ENCODE assay signal across 1 cellular context in the genomic region with DNA sequence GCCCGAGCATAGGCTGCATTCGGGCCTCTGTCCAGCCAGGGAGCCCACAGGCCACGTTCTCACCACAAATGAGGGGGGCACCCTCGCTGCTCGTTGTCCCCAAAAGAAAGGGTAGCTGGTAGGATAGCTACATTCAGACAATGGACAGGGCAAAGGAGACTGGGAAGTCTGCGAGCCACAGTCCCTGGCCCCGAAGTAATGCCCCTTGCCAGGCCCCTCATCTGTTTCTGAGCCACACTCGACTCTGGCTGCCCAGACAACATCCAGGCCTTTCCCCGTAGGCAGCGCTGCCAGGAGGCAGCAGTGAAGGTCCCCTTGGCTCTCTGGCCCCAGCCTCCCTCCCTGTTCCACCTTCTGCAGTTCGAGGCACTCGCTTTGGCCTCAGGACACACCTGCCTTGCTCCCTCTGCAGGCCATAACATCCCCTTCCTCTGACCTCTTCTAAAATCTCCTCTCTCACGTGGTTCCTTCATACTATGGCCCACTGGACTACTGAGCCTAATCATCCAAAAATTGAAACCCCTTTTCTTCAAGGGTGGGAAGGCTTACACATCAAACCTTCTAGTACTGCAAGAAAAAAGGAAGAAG.
TF ChIP-seq lines count a peak whose summit lies in the region.

No MANE protein-coding gene starts in this region.

TF ChIP-seq in WTC11, 78 proteins besides CTCF, POLR2A, EP300 and RAD21:
- TF ChIP-seq FOXJ3 (CRISPR knock-in tag; IDR thresholded peaks at IDR 0.05; ENCODE audit: borderline replicate concordance) = no peak
- TF ChIP-seq ESRRA (CRISPR knock-in tag; IDR thresholded peaks at IDR 0.05; ENCODE audit: borderline replicate concordance) = no peak
- no peak for TF ChIP-seq MYBL2 (CRISPR knock-in tag; IDR thresholded peaks at IDR 0.05)
- no peak for TF ChIP-seq ZNF263 (CRISPR knock-in tag; IDR thresholded peaks at IDR 0.05; ENCODE audit: low read depth)
- TF ChIP-seq, protein P1, sequence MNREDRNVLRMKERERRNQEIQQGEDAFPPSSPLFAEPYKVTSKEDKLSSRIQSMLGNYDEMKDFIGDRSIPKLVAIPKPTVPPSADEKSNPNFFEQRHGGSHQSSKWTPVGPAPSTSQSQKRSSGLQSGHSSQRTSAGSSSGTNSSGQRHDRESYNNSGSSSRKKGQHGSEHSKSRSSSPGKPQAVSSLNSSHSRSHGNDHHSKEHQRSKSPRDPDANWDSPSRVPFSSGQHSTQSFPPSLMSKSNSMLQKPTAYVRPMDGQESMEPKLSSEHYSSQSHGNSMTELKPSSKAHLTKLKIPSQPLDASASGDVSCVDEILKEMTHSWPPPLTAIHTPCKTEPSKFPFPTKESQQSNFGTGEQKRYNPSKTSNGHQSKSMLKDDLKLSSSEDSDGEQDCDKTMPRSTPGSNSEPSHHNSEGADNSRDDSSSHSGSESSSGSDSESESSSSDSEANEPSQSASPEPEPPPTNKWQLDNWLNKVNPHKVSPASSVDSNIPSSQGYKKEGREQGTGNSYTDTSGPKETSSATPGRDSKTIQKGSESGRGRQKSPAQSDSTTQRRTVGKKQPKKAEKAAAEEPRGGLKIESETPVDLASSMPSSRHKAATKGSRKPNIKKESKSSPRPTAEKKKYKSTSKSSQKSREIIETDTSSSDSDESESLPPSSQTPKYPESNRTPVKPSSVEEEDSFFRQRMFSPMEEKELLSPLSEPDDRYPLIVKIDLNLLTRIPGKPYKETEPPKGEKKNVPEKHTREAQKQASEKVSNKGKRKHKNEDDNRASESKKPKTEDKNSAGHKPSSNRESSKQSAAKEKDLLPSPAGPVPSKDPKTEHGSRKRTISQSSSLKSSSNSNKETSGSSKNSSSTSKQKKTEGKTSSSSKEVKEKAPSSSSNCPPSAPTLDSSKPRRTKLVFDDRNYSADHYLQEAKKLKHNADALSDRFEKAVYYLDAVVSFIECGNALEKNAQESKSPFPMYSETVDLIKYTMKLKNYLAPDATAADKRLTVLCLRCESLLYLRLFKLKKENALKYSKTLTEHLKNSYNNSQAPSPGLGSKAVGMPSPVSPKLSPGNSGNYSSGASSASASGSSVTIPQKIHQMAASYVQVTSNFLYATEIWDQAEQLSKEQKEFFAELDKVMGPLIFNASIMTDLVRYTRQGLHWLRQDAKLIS (CRISPR knock-in tag; IDR thresholded peaks at IDR 0.05; ENCODE audit: borderline replicate concordance) = no peak
- TF ChIP-seq JUN (CRISPR knock-in tag; IDR thresholded peaks at IDR 0.05) = no peak
- TF ChIP-seq SMAD4 (CRISPR knock-in tag; IDR thresholded peaks at IDR 0.05) = no peak
- no peak for TF ChIP-seq ZNF671 (CRISPR knock-in tag; IDR thresholded peaks at IDR 0.05)
- no peak for TF ChIP-seq NFYB (CRISPR knock-in tag; conservative IDR thresholded peaks at IDR 0.05; ENCODE audit: low read depth)
- TF ChIP-seq, protein P2, sequence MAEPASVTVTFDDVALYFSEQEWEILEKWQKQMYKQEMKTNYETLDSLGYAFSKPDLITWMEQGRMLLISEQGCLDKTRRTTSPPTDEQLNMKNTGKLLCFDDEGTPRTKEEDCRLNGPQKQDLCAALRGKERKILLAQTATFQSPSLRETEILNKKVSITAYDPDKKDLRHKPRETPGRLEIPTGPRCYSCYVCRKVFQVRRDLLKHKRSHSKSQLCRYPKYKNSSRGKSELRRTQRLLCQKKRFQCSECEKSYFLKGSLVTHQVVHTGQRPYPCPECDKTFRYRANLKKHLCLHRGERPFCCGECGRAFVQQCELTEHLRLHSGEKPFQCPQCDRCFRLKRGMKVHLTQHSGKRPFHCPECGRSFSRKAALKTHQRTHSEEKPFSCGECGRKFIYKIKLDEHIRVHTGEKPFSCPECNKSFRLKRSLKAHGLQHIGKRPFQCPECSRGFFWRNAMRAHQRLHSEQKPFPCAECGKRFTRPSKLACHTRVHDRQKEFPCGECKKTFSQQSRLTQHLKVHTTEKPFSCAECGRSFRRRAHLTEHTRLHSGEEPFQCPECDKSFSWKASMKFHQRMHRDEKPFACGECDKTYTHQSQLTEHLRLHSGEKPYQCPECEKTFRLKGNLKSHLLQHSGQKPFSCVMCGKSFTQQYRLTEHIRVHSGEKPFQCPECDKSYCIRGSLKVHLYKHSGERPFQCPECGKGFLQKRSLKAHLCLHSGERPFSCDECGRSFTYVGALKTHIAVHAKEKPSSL (CRISPR knock-in tag; conservative IDR thresholded peaks at IDR 0.05) = no peak
- TF ChIP-seq CREB1 (CRISPR knock-in tag; IDR thresholded peaks at IDR 0.05) = no peak
- no peak for TF ChIP-seq TEAD4 (CRISPR knock-in tag; IDR thresholded peaks at IDR 0.05)
- TF ChIP-seq E2F4 (CRISPR knock-in tag; IDR thresholded peaks at IDR 0.05; ENCODE audit: borderline replicate concordance, low read depth) = no peak
- no peak for TF ChIP-seq ZNF281 (CRISPR knock-in tag; IDR thresholded peaks at IDR 0.05)
- no peak for TF ChIP-seq SOX15 (CRISPR knock-in tag; IDR thresholded peaks at IDR 0.05)
